ENCODE assay signal across 23 cellular contexts in genomic region chr10:70593513-70593890, GRCh38. TPM values are rescaled to one million over a fixed set of nuclear protein-coding genes. Genes with fewer than 3 reads are reported as not detected.
DNase-seq lines count a peak whose midpoint lies in the region; ATAC-seq and TF ChIP-seq lines count a peak whose summit lies in the region.
"Had no signal": no experiment of that assay in that cellular context is flagged by ENCODE, and none has a peak within 500 bp of the region (broad histone marks: within the 10 kb centered on the region; RNA-seq: fewer than 3 reads in every experiment).

No MANE protein-coding gene starts in this region.

- TF ChIP-seq CTCF in type B pancreatic cell (conservative IDR thresholded peaks at IDR 0.05), result no peak

- no peaks in the 10 kb centered on the region for H3K9me3 Mint-ChIP-seq in activated naive CD8-positive, alpha-beta T cell treated with anti-CD3 and anti-CD28 coated beads, Interleukin-2, amount 10 ng/mL, durations not matched to agents 7 days and 5 days
- no peaks in the 10 kb centered on the region for H3K9me3 Mint-ChIP-seq in activated naive CD8-positive, alpha-beta T cell treated with anti-CD3 and anti-CD28 coated beads for 36 hours
- no peaks in the 10 kb centered on the region for H3K9me3 Mint-ChIP-seq in central memory CD8-positive, alpha-beta T cell
- H3K9me3 Mint-ChIP-seq in immature natural killer cell (no peaks in the 10 kb centered on the region), type B pancreatic cell (no peaks in the 10 kb centered on the region)
- H3K9me3 Mint-ChIP-seq: CD8-positive, alpha-beta T cell; IgD-negative memory B cell had no signal

- POLR2A ChIA-PET in activated naive CD8-positive, alpha-beta T cell treated with anti-CD3 and anti-CD28 coated beads, Interleukin-2, amount 10 ng/mL, durations not matched to agents 7 days and 5 days (lab: Charles Lee), result interaction anchor here (0.9 to 3.0 kb wide), 7 partner anchors 9 to 167 kb away, joined by 3 to 14 read pairs (median 5); partner anchors contain the start of gene PRF1

- H3K4me1 Mint-ChIP-seq in activated naive CD8-positive, alpha-beta T cell treated with anti-CD3 and anti-CD28 coated beads, Interleukin-2, amount 10 ng/mL, durations not matched to agents 7 days and 5 days, result peaks cover 56% of the 10 kb centered on the region
- H3K4me1 Mint-ChIP-seq in activated naive CD8-positive, alpha-beta T cell treated with anti-CD3 and anti-CD28 coated beads for 36 hours, result peaks cover 38% of the 10 kb centered on the region
- peaks cover 82% of the 10 kb centered on the region for H3K4me1 Mint-ChIP-seq in central memory CD8-positive, alpha-beta T cell
- peaks cover 87 to 100% of the 10 kb centered on the region in 2 donors for H3K4me1 Mint-ChIP-seq in immature natural killer cell
- H3K4me1 Mint-ChIP-seq in type B pancreatic cell (ENCODE audit: unreplicated experiment), result peaks cover 20% of the 10 kb centered on the region

- DNase-seq in activated naive CD8-positive, alpha-beta T cell treated with anti-CD3 and anti-CD28 coated beads, Interleukin-2, amount 10 ng/mL, durations not matched to agents 7 days and 5 days, result no peak
- no peak for DNase-seq in activated naive CD8-positive, alpha-beta T cell treated with anti-CD3 and anti-CD28 coated beads for 36 hours
- no peak for DNase-seq in central memory CD8-positive, alpha-beta T cell (ENCODE audit: low spot score in 2 of 2)
- no peak for DNase-seq in immature natural killer cell
- DNase-seq in type B pancreatic cell (ENCODE audit: extremely low spot score, unreplicated experiment), result peak; percentile 24
- DNase-seq in sciatic nerve (ENCODE audit: low spot score), result no peak
- DNase-seq in HCEC 1CT, result no peak
- DNase-seq: ACHN; C1 segment of cervical spinal cord; DMS153; GOT3; NCI-H1105; NCI-H146; NCI-H2029; NCI-H226; NCI-H510A treated with DMSO at 0.1 percent for 48 hours; NCI-H774; NK-92 treated with Interleukin-12 subunit alpha and Interleukin-12 subunit beta, amount 100 ng/mL, for 24 hours; SIG-M5 had no signal

- peaks cover 8% of the 10 kb centered on the region for H3K27me3 Mint-ChIP-seq in activated naive CD8-positive, alpha-beta T cell treated with anti-CD3 and anti-CD28 coated beads, Interleukin-2, amount 10 ng/mL, durations not matched to agents 7 days and 5 days
- no peaks in the 10 kb centered on the region for H3K27me3 Mint-ChIP-seq in activated naive CD8-positive, alpha-beta T cell treated with anti-CD3 and anti-CD28 coated beads for 36 hours
- H3K27me3 Mint-ChIP-seq in central memory CD8-positive, alpha-beta T cell, result no peaks in the 10 kb centered on the region
- H3K27me3 Mint-ChIP-seq in immature natural killer cell (ENCODE audit: low read depth in 3 of 3) (peaks cover 4 to 44% (median 26%) of the 10 kb centered on the region in 3 donors), type B pancreatic cell (peaks cover 8% of the 10 kb centered on the region)

- peak overlapping the region; percentile 34 for H3K27ac Mint-ChIP-seq in activated naive CD8-positive, alpha-beta T cell treated with anti-CD3 and anti-CD28 coated beads, Interleukin-2, amount 10 ng/mL, durations not matched to agents 7 days and 5 days
- H3K27ac Mint-ChIP-seq in activated naive CD8-positive, alpha-beta T cell treated with anti-CD3 and anti-CD28 coated beads for 36 hours, result no peak overlapping the region
- peak overlapping the region; percentile 9 for H3K27ac Mint-ChIP-seq in central memory CD8-positive, alpha-beta T cell (ENCODE audit: low read depth)
- H3K27ac Mint-ChIP-seq in immature natural killer cell, result peak overlapping the region; percentile 77 to 100 (median 96)
- H3K27ac Mint-ChIP-seq in type B pancreatic cell, result no peak overlapping the region
- H3K27ac Mint-ChIP-seq: CD8-positive, alpha-beta T cell had no signal

- no peak overlapping the region for H3K4me3 Mint-ChIP-seq in activated naive CD8-positive, alpha-beta T cell treated with anti-CD3 and anti-CD28 coated beads, Interleukin-2, amount 10 ng/mL, durations not matched to agents 7 days and 5 days
- H3K4me3 Mint-ChIP-seq in activated naive CD8-positive, alpha-beta T cell treated with anti-CD3 and anti-CD28 coated beads for 36 hours, result no peak overlapping the region
- no peak overlapping the region for H3K4me3 Mint-ChIP-seq in central memory CD8-positive, alpha-beta T cell
- H3K4me3 Mint-ChIP-seq in immature natural killer cell (peak overlapping the region in 4 of 5 donors; percentile 46 to 100 (median 84)), type B pancreatic cell (no peak overlapping the region)
- H3K4me3 Mint-ChIP-seq: CD8-positive, alpha-beta T cell; IgD-negative memory B cell had no signal

- intact Hi-C loops in sciatic nerve (cut with DNase I), result no loop called here

- ATAC-seq in activated naive CD8-positive, alpha-beta T cell treated with anti-CD3 and anti-CD28 coated beads, Interleukin-2, amount 10 ng/mL, durations not matched to agents 7 days and 5 days (ENCODE audit: low read depth), result no peak
- ATAC-seq in central memory CD8-positive, alpha-beta T cell (replicated peaks; ENCODE audit: extremely low read depth, poor library complexity, severe bottlenecking), result no peak
- ATAC-seq in sciatic nerve, result no peak
- ATAC-seq: Panc1 had no signal

- H3K36me3 Mint-ChIP-seq in activated naive CD8-positive, alpha-beta T cell treated with anti-CD3 and anti-CD28 coated beads, Interleukin-2, amount 10 ng/mL, durations not matched to agents 7 days and 5 days, result peaks cover 29% of the 10 kb centered on the region
- peaks cover 25% of the 10 kb centered on the region for H3K36me3 Mint-ChIP-seq in activated naive CD8-positive, alpha-beta T cell treated with anti-CD3 and anti-CD28 coated beads for 36 hours
- H3K36me3 Mint-ChIP-seq in central memory CD8-positive, alpha-beta T cell (ENCODE audit: insufficient read depth), result peaks cover 36% of the 10 kb centered on the region
- H3K36me3 Mint-ChIP-seq in immature natural killer cell (peaks cover 28 to 45% (median 30%) of the 10 kb centered on the region in 3 donors), type B pancreatic cell (no peaks in the 10 kb centered on the region)
- H3K36me3 Mint-ChIP-seq: IgD-negative memory B cell had no signal

RNA-seq across cellular contexts. Expression of gene PRF1, which starts 9.0 kb away (rescaled TPM):
- 100 to 1,000 TPM; 165 to 170 TPM for total RNA-seq in activated naive CD8-positive, alpha-beta T cell treated with anti-CD3 and anti-CD28 coated beads, Interleukin-2, amount 10 ng/mL, durations not matched to agents 7 days and 5 days
- 10 to 100 TPM; 44.7 to 46.9 TPM for total RNA-seq in activated naive CD8-positive, alpha-beta T cell treated with anti-CD3 and anti-CD28 coated beads for 36 hours
- 1,000 to 10,000 TPM; 4,156 to 6,150 (median 5,696) TPM for polyA plus RNA-seq in immature natural killer cell
- total RNA-seq in type B pancreatic cell (ENCODE audit: low replicate concordance) (not detected in 2 replicates), sciatic nerve (7.6 TPM)
- total RNA-seq: G401 had no signal

Comparison
In these comparisons a context has a peak if more than half of its experiments do, and no peak if none do; other contexts are left out.
1. H3K27ac Mint-ChIP-seq: peak in activated naive CD8-positive, alpha-beta T cell treated with anti-CD3 and anti-CD28 coated beads, Interleukin-2, amount 10 ng/mL, durations not matched to agents 7 days and 5 days (single experiment), central memory CD8-positive, alpha-beta T cell (single experiment) and immature natural killer cell (6 of 6); none in activated naive CD8-positive, alpha-beta T cell treated with anti-CD3 and anti-CD28 coated beads for 36 hours (single experiment) and type B pancreatic cell (single experiment).
2. H3K4me3 Mint-ChIP-seq: peak in immature natural killer cell (4 of 5); none in activated naive CD8-positive, alpha-beta T cell treated with anti-CD3 and anti-CD28 coated beads, Interleukin-2, amount 10 ng/mL, durations not matched to agents 7 days and 5 days (single experiment), activated naive CD8-positive, alpha-beta T cell treated with anti-CD3 and anti-CD28 coated beads for 36 hours (single experiment), central memory CD8-positive, alpha-beta T cell (single experiment) and type B pancreatic cell (single experiment).